Comparison of ENCODE assay signal across 8 cellular contexts in the genomic region with DNA sequence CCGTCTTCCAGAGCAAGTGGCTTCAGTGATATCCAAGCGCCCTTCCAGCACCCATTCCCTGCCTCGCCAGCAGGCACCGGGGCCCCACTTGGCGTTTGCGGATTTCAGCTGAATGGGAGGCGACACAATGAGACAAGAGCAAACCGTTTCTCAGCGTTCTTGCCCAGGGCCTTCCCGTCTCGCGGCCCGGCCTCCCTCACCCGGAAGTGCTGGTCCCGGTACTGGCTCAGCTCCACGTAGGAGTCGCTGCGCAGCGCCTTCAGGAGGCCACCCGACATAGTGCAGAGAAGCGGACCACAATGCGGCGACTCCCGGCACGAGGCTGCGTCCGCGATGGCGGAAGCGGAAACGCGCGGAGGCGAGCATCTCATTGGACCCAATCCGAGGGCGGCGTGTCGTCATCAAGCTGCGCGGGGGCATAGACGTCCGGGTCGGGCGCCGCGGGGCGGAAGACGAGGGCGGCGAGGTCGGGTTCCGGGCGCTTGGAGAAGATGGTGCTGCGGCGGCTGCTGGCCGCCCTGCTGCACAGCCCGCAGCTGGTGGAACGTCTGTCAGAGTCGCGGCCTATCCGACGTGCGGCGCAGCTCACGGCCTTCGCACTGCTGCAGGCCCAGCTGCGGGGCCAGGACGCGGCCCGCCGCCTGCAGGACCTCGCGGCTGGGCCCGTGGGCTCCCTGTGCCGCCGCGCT. TPM values are rescaled to one million over a fixed set of nuclear protein-coding genes. Genes with fewer than 3 reads are reported as not detected.
DNase-seq lines count a peak whose midpoint lies in the region; ATAC-seq and TF ChIP-seq lines count a peak whose summit lies in the region.

A gene (minus strand): TSS at position 303 of the 689 bp plus-strand sequence. CDS start 25 bp downstream, at position 278.

- TF ChIP-seq POLR2A in GM18951 (IDR thresholded peaks at IDR 0.05; ENCODE audit: extremely low read depth, insufficient read depth, insufficient read length): peak; percentile 93

- ATAC-seq in HG03196 (IDR thresholded peaks at IDR 0.05; ENCODE audit: unreplicated experiment): peak; percentile 87
- peak; percentile 91 for ATAC-seq in activated B cell treated with CpG ODN at 0.5 μM for 24 hours (ENCODE audit: low read depth)

- in situ Hi-C loops in GM18951 (cut with MboI; ENCODE audit: low sequenced_read_pairs, unreplicated experiment): no loop called here

- H3K4me3 Mint-ChIP-seq in activated B cell treated with CpG ODN at 0.5 μM for 24 hours: peak within 1 kb of the TSS; percentile 95

- no peaks in the 10 kb centered on the region for H3K27me3 Mint-ChIP-seq in activated B cell treated with CpG ODN at 0.5 μM for 24 hours

- H3K36me3 Mint-ChIP-seq in activated B cell treated with CpG ODN at 0.5 μM for 24 hours (ENCODE audit: low read depth): peaks cover 53% of the 10 kb centered on the region

- H3K9me3 Mint-ChIP-seq in activated B cell treated with CpG ODN at 0.5 μM for 24 hours: no peaks in the 10 kb centered on the region

- DNase-seq in AG09319 (ENCODE audit: extremely low read depth, low read depth) (peak; percentile 94), NCI-H226 (peak; percentile 97), activated B cell treated with CpG ODN at 0.5 μM for 24 hours (peak; percentile 99), caudate nucleus (lab: John Stamatoyannopoulos, UW) (peak; percentile 26 to 99 (median 95)), inferior parietal cortex (ENCODE audit: extremely low spot score) (peak; percentile 97)
- peak; percentile 100 for DNase-seq in stimulated activated CD4-positive, alpha-beta T cell treated with anti-CD3 and anti-CD28 coated beads, Interleukin-12 subunit alpha, Interleukin-12 subunit beta, amount 100 ng/mL, for 24 hours (ENCODE audit: low read depth in 2 of 2)

- peak within 1 kb of the TSS; percentile 82 for H3K27ac ChIP-seq in caudate nucleus (ENCODE audit: low read depth, low read length)

- peaks cover 57% of the 10 kb centered on the region for H3K4me1 Mint-ChIP-seq in activated B cell treated with CpG ODN at 0.5 μM for 24 hours

- peak; percentile 68 for TF ChIP-seq CTCF in AG09319 (IDR thresholded peaks at IDR 0.05; ENCODE audit: low read depth, low read length)
- TF ChIP-seq CTCF in activated B cell treated with CpG ODN at 0.5 μM for 24 hours (IDR thresholded peaks at IDR 0.05): no peak

- peak within 1 kb of the TSS; percentile 95 for H3K27ac Mint-ChIP-seq in activated B cell treated with CpG ODN at 0.5 μM for 24 hours

- CTCF ChIA-PET in activated B cell treated with CpG ODN at 0.5 μM for 24 hours (lab: Charles Lee): interaction anchor here (0.6 to 1.6 kb wide), 6 partner anchors 27 to 546 kb away, joined by 3 to 6 read pairs (median 4); no protein-coding TSS in a partner anchor

- intact Hi-C loops in activated B cell treated with CpG ODN at 0.5 μM for 24 hours (cut with micrococcal nuclease): loop anchor here (1.0 to 5.0 kb wide), 10 partner anchors 10 to 510 kb away; a partner anchor contains a TSS

- POLR2A ChIA-PET in activated B cell treated with CpG ODN at 0.5 μM for 24 hours (lab: Charles Lee): interaction anchor here (0.5 to 4.5 kb wide), 22 partner anchors 8 to 510 kb away, joined by 3 to 49 read pairs (median 5); a partner anchor contains a TSS

RNA-seq across cellular contexts. Expression of the gene that starts here (rescaled TPM):
- 77.8 and 85.1 TPM in 2 replicates for total RNA-seq in activated B cell treated with CpG ODN at 0.5 μM for 24 hours

Comparison
In these comparisons a context has a peak if more than half of its experiments do, and no peak if none do; other contexts are left out.
1. Peak in every context shown above with its lines: DNase-seq, ATAC-seq and H3K27ac ChIP-seq.